In genomic region chr3:170180952-170181876, GRCh38 we compare ENCODE assay signal across 8 cellular contexts. TPM values are rescaled to one million over a fixed set of nuclear protein-coding genes. Genes with fewer than 3 reads are reported as not detected.
DNase-seq lines count a peak whose midpoint lies in the region; ATAC-seq lines count a peak whose summit lies in the region.

TSS of gene PHC3 (minus strand) at chr3:170181733. CDS start at chr3:170181715, 18 bp downstream.

- H3K27ac Mint-ChIP-seq in effector memory CD8-positive, alpha-beta T cell = peak within 1 kb of the TSS; percentile 99 to 100
- peak within 1 kb of the TSS; percentile 96 for H3K27ac Mint-ChIP-seq in memory B cell

- H3K36me3 Mint-ChIP-seq in effector memory CD8-positive, alpha-beta T cell (ENCODE audit: insufficient read depth) = peaks cover 43% of the 10 kb centered on the region
- peaks cover 7% of the 10 kb centered on the region for H3K36me3 Mint-ChIP-seq in memory B cell

- no peaks in the 10 kb centered on the region for H3K9me3 Mint-ChIP-seq in effector memory CD8-positive, alpha-beta T cell
- no peaks in the 10 kb centered on the region for H3K9me3 Mint-ChIP-seq in memory B cell

- H3K4me1 Mint-ChIP-seq in effector memory CD8-positive, alpha-beta T cell (ENCODE audit: low read depth in 2 of 2) = peaks cover 28 to 35% of the 10 kb centered on the region in 2 donors
- peaks cover 21% of the 10 kb centered on the region for H3K4me1 Mint-ChIP-seq in memory B cell

- peak; percentile 95 for DNase-seq in Caki2 (ENCODE audit: low read depth)
- DNase-seq in HUDEP-2 (lab: John Stamatoyannopoulos, UW; ENCODE audit: unreplicated experiment in 76 of 76) = peak in 75 of 76 experiments; percentile 9 to 92 (median 82)
- peak; percentile 99 for DNase-seq in NOMO-1 treated with dmso at 0.1 percent for 144 hours (lab: John Stamatoyannopoulos, UW; ENCODE audit: unreplicated experiment)
- peak; percentile 81 to 90 (median 85) for DNase-seq in activated CD8-positive, alpha-beta memory T cell treated with anti-CD3 and anti-CD28 coated beads for 48 hours (ENCODE audit: low read depth in 2 of 3, low spot score in 2 of 3)
- DNase-seq in effector memory CD8-positive, alpha-beta T cell = peak; percentile 88 to 89 (median 88)
- DNase-seq in memory B cell (ENCODE audit: low spot score in 2 of 2) = peak; percentile 86 to 92
- peak; percentile 92 for DNase-seq in stimulated activated CD8-positive, alpha-beta memory T cell treated with anti-CD3 and anti-CD28 coated beads, Interleukin-12 subunit alpha, Interleukin-12 subunit beta, amount 100 ng/mL, for 1 hour (ENCODE audit: low read depth)

- ATAC-seq in GM21390 (IDR thresholded peaks at IDR 0.05; ENCODE audit: unreplicated experiment) (peak; percentile 66), memory B cell (ENCODE audit: low read depth) (peak; percentile 83)
- peak; percentile 75 for ATAC-seq in effector memory CD8-positive, alpha-beta T cell (replicated peaks)

- in situ Hi-C loops in Caki2 (cut with HindIII; ENCODE audit: low pct_unique_long_range_greater_than_20kb, low sequenced_read_pairs) = no loop called here

- H3K27me3 Mint-ChIP-seq in effector memory CD8-positive, alpha-beta T cell = no peaks in the 10 kb centered on the region
- no peaks in the 10 kb centered on the region for H3K27me3 Mint-ChIP-seq in memory B cell

- peak within 1 kb of the TSS; percentile 96 for H3K4me3 Mint-ChIP-seq in effector memory CD8-positive, alpha-beta T cell
- H3K4me3 Mint-ChIP-seq in memory B cell = peak within 1 kb of the TSS; percentile 95

RNA-seq across cellular contexts. Expression of gene PHC3, which starts in this region (rescaled TPM):
- total RNA-seq in Caki2 (2014; rRNA removed; shearing (Covaris generic); ENCODE audit: low replicate concordance) = 11.1 and 24.5 TPM in 2 replicates

Comparison
In these comparisons a context has a peak if more than half of its experiments do, and no peak if none do; other contexts are left out.
1. Peak in every context shown above with its lines: DNase-seq and ATAC-seq.